22 cellular contexts compared by ENCODE assay signal in genomic region chr2:188278388-188279092, GRCh38. TPM values are rescaled to one million over a fixed set of nuclear protein-coding genes. Genes with fewer than 3 reads are reported as not detected.
DNase-seq lines count a peak whose midpoint lies in the region; ATAC-seq and TF ChIP-seq lines count a peak whose summit lies in the region.
"Had no signal": no experiment of that assay in that cellular context is flagged by ENCODE, and none has a peak within 500 bp of the region (broad histone marks: within the 10 kb centered on the region; RNA-seq: fewer than 3 reads in every experiment).

No MANE protein-coding gene starts in this region.

- no peaks in the 10 kb centered on the region for H3F3A ChIP-seq in smooth muscle cell (ENCODE audit: low read depth)

- intact Hi-C loops in dorsolateral prefrontal cortex (cut with DNase I): no loop called here
- intact Hi-C loops in activated CD4-positive, alpha-beta T cell treated with anti-CD3 and anti-CD28 coated beads for 36 hours (cut with DNase I, micrococcal nuclease): no loop called here

- H3K9me3 Mint-ChIP-seq in activated CD4-positive, alpha-beta T cell treated with anti-CD3 and anti-CD28 coated beads for 36 hours (ENCODE audit: low read depth): peaks cover 2% of the 10 kb centered on the region
- H3K9me3 Mint-ChIP-seq: activated T-helper 1 cell treated with anti-CD3 and anti-CD28 coated beads, Interleukin-12 subunit alpha, Interleukin-12 subunit beta, Interleukin-2, Interleukin-4 antibody, amounts not matched to agents 30 ng/mL and 10 ng/mL and 1 ng/mL, durations not matched to agents 14 hours and 24 hours and 36 hours had no signal

- TF ChIP-seq CTCF in dorsolateral prefrontal cortex (IDR thresholded peaks at IDR 0.05 in 54 of 56, conservative IDR thresholded peaks at IDR 0.05 in 2 of 56; ENCODE audit: low read depth in 1 of 56, partially characterized antibody in 56 of 56) (no peak), smooth muscle cell (IDR thresholded peaks at IDR 0.05; ENCODE audit: borderline replicate concordance, insufficient read depth, poor library complexity, severe bottlenecking) (no peak)

- POLR2A ChIA-PET in activated CD4-positive, alpha-beta T cell treated with anti-CD3 and anti-CD28 coated beads for 36 hours (lab: Charles Lee): no interaction called here

- no peaks in the 10 kb centered on the region for H4K20me1 ChIP-seq in smooth muscle cell (ENCODE audit: low read depth)

- H3K36me3 ChIP-seq in HUES48 (ENCODE audit: control insufficient read depth, insufficient read depth, low read length) (no peaks in the 10 kb centered on the region), smooth muscle cell (ENCODE audit: low read depth) (no peaks in the 10 kb centered on the region)
- H3K36me3 ChIP-seq: ascending aorta, tibial nerve had no signal

- peak overlapping the region; percentile 82 for H3K4me2 ChIP-seq in smooth muscle cell

- peak overlapping the region; percentile 37 for H3K9ac ChIP-seq in HUES48 (ENCODE audit: low read depth, low read length)
- no peak overlapping the region for H3K9ac ChIP-seq in smooth muscle cell (ENCODE audit: low read depth)

- no peak overlapping the region for H3K4me3 Mint-ChIP-seq in activated CD4-positive, alpha-beta T cell treated with anti-CD3 and anti-CD28 coated beads for 36 hours
- H3K4me3 Mint-ChIP-seq: activated CD8-positive, alpha-beta memory T cell treated with anti-CD3 and anti-CD28 coated beads, Interleukin-2, amount 10 ng/mL, durations not matched to agents 7 days and 5 days; activated T-helper 1 cell treated with anti-CD3 and anti-CD28 coated beads, Interleukin-12 subunit alpha, Interleukin-12 subunit beta, Interleukin-2, Interleukin-4 antibody, amounts not matched to agents 30 ng/mL and 10 ng/mL and 1 ng/mL, durations not matched to agents 14 hours and 24 hours and 36 hours; natural killer cell treated with Interleukin-12 subunit alpha and Interleukin-12 subunit beta and Interleukin-15 and Interleukin-18, amount 100 ng/mL, for 72 hours had no signal

- H3K27ac Mint-ChIP-seq in activated CD4-positive, alpha-beta T cell treated with anti-CD3 and anti-CD28 coated beads for 36 hours: no peak overlapping the region
- H3K27ac Mint-ChIP-seq: activated CD8-positive, alpha-beta memory T cell treated with anti-CD3 and anti-CD28 coated beads, Interleukin-2, amount 10 ng/mL, durations not matched to agents 7 days and 5 days; activated naive CD4-positive, alpha-beta T cell treated with anti-CD3 and anti-CD28 coated beads, Interleukin-2, amount 50 U/mL, for 72 hours; activated T-helper 1 cell treated with anti-CD3 and anti-CD28 coated beads, Interleukin-12 subunit alpha, Interleukin-12 subunit beta, Interleukin-2, Interleukin-4 antibody, amounts not matched to agents 30 ng/mL and 10 ng/mL and 1 ng/mL, durations not matched to agents 14 hours and 24 hours and 36 hours; natural killer cell treated with Interleukin-12 subunit alpha and Interleukin-12 subunit beta and Interleukin-15 and Interleukin-18, amount 100 ng/mL, for 72 hours had no signal

- H3K27ac ChIP-seq in HUES48 (ENCODE audit: low read depth, low read length): peak overlapping the region; percentile 84
- H3K27ac ChIP-seq in dorsolateral prefrontal cortex: peak overlapping the region in 1 of 59 donors; percentile 3
- H3K27ac ChIP-seq in smooth muscle cell (ENCODE audit: low read depth): no peak overlapping the region
- H3K27ac ChIP-seq: ascending aorta, skin epidermis, tibial nerve had no signal

- H3K27me3 Mint-ChIP-seq in activated CD4-positive, alpha-beta T cell treated with anti-CD3 and anti-CD28 coated beads for 36 hours: peaks cover 2% of the 10 kb centered on the region
- H3K27me3 Mint-ChIP-seq: activated CD8-positive, alpha-beta memory T cell treated with anti-CD3 and anti-CD28 coated beads, Interleukin-2, amount 10 ng/mL, durations not matched to agents 7 days and 5 days; natural killer cell treated with Interleukin-12 subunit alpha and Interleukin-12 subunit beta and Interleukin-15 and Interleukin-18, amount 100 ng/mL, for 72 hours had no signal

- 28% methylated on average over 11 of the region's 11 CpGs for WGBS in smooth muscle cell (ENCODE audit: low lambda C conversion rate)

- no peak for ATAC-seq in activated CD4-positive, alpha-beta T cell treated with anti-CD3 and anti-CD28 coated beads for 36 hours
- ATAC-seq: activated CD8-positive, alpha-beta memory T cell treated with anti-CD3 and anti-CD28 coated beads, Interleukin-2, amount 10 ng/mL, durations not matched to agents 7 days and 5 days; activated naive CD4-positive, alpha-beta T cell treated with anti-CD3 and anti-CD28 coated beads, Interleukin-2, amount 50 U/mL, for 72 hours; natural killer cell treated with Interleukin-12 subunit alpha and Interleukin-12 subunit beta and Interleukin-15 and Interleukin-18, amount 100 ng/mL, for 72 hours; stimulated activated naive CD8-positive, alpha-beta T cell treated with anti-CD3 and anti-CD28 coated beads, Interleukin-15, Interleukin-2, amounts not matched to agents 100 U/mL and 50 U/mL, for 24 hours had no signal

- H3K27me3 ChIP-seq in HUES48 (ENCODE audit: control insufficient read depth, insufficient read depth, low read length) (no peaks in the 10 kb centered on the region), dorsolateral prefrontal cortex (no peaks in the 10 kb centered on the region), smooth muscle cell (ENCODE audit: low read depth) (no peaks in the 10 kb centered on the region)
- H3K27me3 ChIP-seq: ascending aorta, tibial nerve had no signal

- H2AFZ ChIP-seq in smooth muscle cell (ENCODE audit: low read depth): peak overlapping the region; percentile 74

- H3K9me3 ChIP-seq in HUES48 (ENCODE audit: control insufficient read depth, insufficient read depth, low read length) (0 out of 2 replicates have a peak, but pooled peaks cover 3% of the 10 kb centered on the region), smooth muscle cell (replicated peaks; ENCODE audit: low read depth) (no peaks in the 10 kb centered on the region)
- H3K9me3 ChIP-seq: ascending aorta, tibial nerve had no signal

- DNase-seq in dorsolateral prefrontal cortex (no peak), iPS-NIHi7 (ENCODE audit: extremely low spot score) (peak; percentile 23), smooth muscle cell (lab: John Stamatoyannopoulos, UW; ENCODE audit: unreplicated experiment) (no peak), AG08395 (ENCODE audit: low spot score) (no peak), DMS114 treated with DMSO at 0.1 percent for 48 hours (lab: John Stamatoyannopoulos, UW; ENCODE audit: unreplicated experiment) (no peak)
- no peak for DNase-seq in activated CD4-positive, alpha-beta T cell treated with anti-CD3 and anti-CD28 coated beads for 36 hours
- no peak for DNase-seq in stimulated activated CD8-positive, alpha-beta memory T cell treated with anti-CD3 and anti-CD28 coated beads, Interleukin-4, amount 100 ng/mL, for 48 hours
- DNase-seq: activated CD4-positive, alpha-beta T cell treated with anti-CD3 and anti-CD28 coated beads for 48 hours; activated CD8-positive, alpha-beta memory T cell treated with anti-CD3 and anti-CD28 coated beads, Interleukin-2, amount 10 ng/mL, durations not matched to agents 7 days and 5 days; COR-L47; MV-4-11; NCI-H1694 treated with DMSO at 0.1 percent for 48 hours; SHP77 treated with DMSO at 0.1 percent for 48 hours; stimulated activated naive CD8-positive, alpha-beta T cell treated with anti-CD3 and anti-CD28 coated beads, Interleukin-15, Interleukin-2, amounts not matched to agents 100 U/mL and 50 U/mL, for 24 hours; T-helper 1 cell had no signal

- H3K79me2 ChIP-seq in smooth muscle cell (ENCODE audit: low read depth): no peaks in the 10 kb centered on the region

- H3K4me1 Mint-ChIP-seq in activated CD4-positive, alpha-beta T cell treated with anti-CD3 and anti-CD28 coated beads for 36 hours: no peaks in the 10 kb centered on the region
- H3K4me1 Mint-ChIP-seq: activated CD8-positive, alpha-beta memory T cell treated with anti-CD3 and anti-CD28 coated beads, Interleukin-2, amount 10 ng/mL, durations not matched to agents 7 days and 5 days had no signal

- H3K4me1 ChIP-seq in HUES48 (ENCODE audit: control insufficient read depth, insufficient read depth, low read length): peaks cover 71% of the 10 kb centered on the region
- peaks cover 27% of the 10 kb centered on the region for H3K4me1 ChIP-seq in smooth muscle cell (ENCODE audit: low read depth)
- H3K4me1 ChIP-seq: ascending aorta had no signal

- H3K4me3 ChIP-seq in HUES48 (ENCODE audit: low read depth, low read length) (peak overlapping the region; percentile 39), dorsolateral prefrontal cortex (peak overlapping the region in 41 of 59 donors; percentile 5 to 51 (median 26)), smooth muscle cell (peak overlapping the region; percentile 33)
- H3K4me3 ChIP-seq: skin epidermis had no signal

- CTCF ChIA-PET in activated CD4-positive, alpha-beta T cell treated with anti-CD3 and anti-CD28 coated beads for 36 hours (lab: Charles Lee): interaction anchor here (0.8 kb wide), 1 partner anchor 18 kb away, joined by 3 read pairs; no protein-coding TSS in a partner anchor

- H3K36me3 Mint-ChIP-seq in activated CD4-positive, alpha-beta T cell treated with anti-CD3 and anti-CD28 coated beads for 36 hours (ENCODE audit: low read depth): no peaks in the 10 kb centered on the region
- H3K36me3 Mint-ChIP-seq: activated CD8-positive, alpha-beta memory T cell treated with anti-CD3 and anti-CD28 coated beads, Interleukin-2, amount 10 ng/mL, durations not matched to agents 7 days and 5 days; activated naive CD4-positive, alpha-beta T cell treated with anti-CD3 and anti-CD28 coated beads, Interleukin-2, amount 50 U/mL, for 72 hours had no signal

RNA-seq across cellular contexts. Expression of gene GULP1, which starts 13.1 kb away (rescaled TPM):
- total RNA-seq in dorsolateral prefrontal cortex (10 to 100 TPM; 11.4 to 52.7 (median 28.6) TPM), smooth muscle cell (95.2 and 115 TPM in 2 replicates)
- 37.5 and 40.2 TPM in 2 replicates for polyA plus RNA-seq in smooth muscle cell
- not detected for total RNA-seq in activated CD4-positive, alpha-beta T cell treated with anti-CD3 and anti-CD28 coated beads for 36 hours
- total RNA-seq: activated CD8-positive, alpha-beta memory T cell treated with anti-CD3 and anti-CD28 coated beads, Interleukin-2, amount 10 ng/mL, durations not matched to agents 7 days and 5 days; activated naive CD4-positive, alpha-beta T cell treated with anti-CD3 and anti-CD28 coated beads, Interleukin-2, amount 50 U/mL, for 72 hours; activated T-helper 1 cell treated with anti-CD3 and anti-CD28 coated beads, Interleukin-12 subunit alpha, Interleukin-12 subunit beta, Interleukin-2, Interleukin-4 antibody, amounts not matched to agents 30 ng/mL and 10 ng/mL and 1 ng/mL, durations not matched to agents 14 hours and 24 hours and 36 hours; natural killer cell treated with Interleukin-12 subunit alpha and Interleukin-12 subunit beta and Interleukin-15 and Interleukin-18, amount 100 ng/mL, for 72 hours had no signal

Comparison
In these comparisons a context has a peak if more than half of its experiments do, and no peak if none do; other contexts are left out.
1. RNA of gene GULP1, which starts 13.1 kb away (total RNA-seq): 95.2 to 115 TPM in smooth muscle cell and 11.4 to 52.7 TPM in dorsolateral prefrontal cortex; not detected in activated CD4-positive, alpha-beta T cell treated with anti-CD3 and anti-CD28 coated beads for 36 hours; every median in the first group is over 10 times any median in the second.
2. Peak in every context shown above with its lines, with median percentiles within 50 percentile points of each other: H3K4me3 ChIP-seq.